Comparison of ENCODE assay signal across 14 cellular contexts in genomic region chr2:31239842-31240198, GRCh38. TPM values are rescaled to one million over a fixed set of nuclear protein-coding genes. Genes with fewer than 3 reads are reported as not detected.
DNase-seq lines count a peak whose midpoint lies in the region; ATAC-seq, FAIRE-seq and TF ChIP-seq lines count a peak whose summit lies in the region.
"Had no signal": no experiment of that assay in that cellular context is flagged by ENCODE, and none has a peak within 500 bp of the region (broad histone marks: within the 10 kb centered on the region; RNA-seq: fewer than 3 reads in every experiment).

No MANE protein-coding gene starts in this region.

- H3K9me3 ChIP-seq in HepG2 (ENCODE audit: low read length) = no peaks in the 10 kb centered on the region
- no peaks in the 10 kb centered on the region for H3K9me3 ChIP-seq in smooth muscle cell (replicated peaks; ENCODE audit: low read depth)
- no peaks in the 10 kb centered on the region for H3K9me3 ChIP-seq in Peyer's patch

- H4K20me1 ChIP-seq in HepG2 (ENCODE audit: insufficient read depth, low read length) (no peaks in the 10 kb centered on the region), smooth muscle cell (ENCODE audit: low read depth) (peaks cover 79% of the 10 kb centered on the region)

- peaks cover 2% of the 10 kb centered on the region for H3K27me3 Mint-ChIP-seq in activated CD8-positive, alpha-beta memory T cell treated with anti-CD3 and anti-CD28 coated beads, Interleukin-2, amount 10 ng/mL, durations not matched to agents 7 days and 5 days
- H3K27me3 Mint-ChIP-seq: activated naive CD4-positive, alpha-beta T cell treated with anti-CD3 and anti-CD28 coated beads, Interleukin-2, amount 50 U/mL, for 24 hours had no signal

- peak; percentile 15; the same call in 2 of the 3 replicates for ATAC-seq in HepG2
- ATAC-seq in GM18909 (IDR thresholded peaks at IDR 0.05; ENCODE audit: poor library complexity, unreplicated experiment) = no peak
- ATAC-seq in activated CD8-positive, alpha-beta memory T cell treated with anti-CD3 and anti-CD28 coated beads, Interleukin-2, amount 10 ng/mL, durations not matched to agents 7 days and 5 days = no peak

- H3K36me3 ChIP-seq in HepG2 (replicated peaks in 1 of 2; ENCODE audit: control insufficient read depth in 1 of 2, insufficient read depth in 2 of 2, low read length in 2 of 2) (no peaks in the 10 kb centered on the region), smooth muscle cell (ENCODE audit: low read depth) (no peaks in the 10 kb centered on the region), Peyer's patch (no peaks in the 10 kb centered on the region)

- in situ Hi-C loops in HepG2 (cut with HindIII; ENCODE audit: extremely low pct_ligation_motif_present, low pct_unique_long_range_greater_than_20kb) = no loop called here

- BruUV-seq in HepG2 (replicated peaks; lab: Mats Ljungman, UMichigan) = no TSS peak

- no peak overlapping the region for H3K4me2 ChIP-seq in HepG2 (ENCODE audit: low read depth, low read length)
- H3K4me2 ChIP-seq in smooth muscle cell = peak overlapping the region; percentile 20
- H3K4me2 ChIP-seq: KMS-11 had no signal

- H3K9ac ChIP-seq in HepG2 (ENCODE audit: insufficient read depth, low read depth, low read length) (no peak overlapping the region), smooth muscle cell (ENCODE audit: low read depth) (no peak overlapping the region)
- H3K9ac ChIP-seq: KMS-11 had no signal

- no peaks in the 10 kb centered on the region for H3K36me3 Mint-ChIP-seq in activated CD8-positive, alpha-beta memory T cell treated with anti-CD3 and anti-CD28 coated beads, Interleukin-2, amount 10 ng/mL, durations not matched to agents 7 days and 5 days

- H3K27ac Mint-ChIP-seq in activated CD8-positive, alpha-beta memory T cell treated with anti-CD3 and anti-CD28 coated beads, Interleukin-2, amount 10 ng/mL, durations not matched to agents 7 days and 5 days = no peak overlapping the region
- H3K27ac Mint-ChIP-seq: activated naive CD4-positive, alpha-beta T cell treated with anti-CD3 and anti-CD28 coated beads, Interleukin-2, amount 50 U/mL, for 24 hours had no signal

- peak; percentile 72 for DNase-seq in GM04504 (ENCODE audit: low read depth)
- peak; percentile 91 for DNase-seq in coronary artery (ENCODE audit: low spot score)
- no peak for DNase-seq in HepG2 (ENCODE audit: low spot score)
- peak; percentile 7 for DNase-seq in smooth muscle cell (lab: John Stamatoyannopoulos, UW; ENCODE audit: unreplicated experiment)
- no peak for DNase-seq in Peyer's patch
- no peak for DNase-seq in activated CD8-positive, alpha-beta memory T cell treated with anti-CD3 and anti-CD28 coated beads, Interleukin-2, amount 10 ng/mL, durations not matched to agents 7 days and 5 days
- no peak for DNase-seq in NCI-H2227 treated with DMSO at 0.1 percent for 48 hours (lab: John Stamatoyannopoulos, UW)
- DNase-seq: NCI-H526; stimulated activated naive CD8-positive, alpha-beta T cell treated with anti-CD3 and anti-CD28 coated beads, Interleukin-15, Interleukin-2, amounts not matched to agents 100 U/mL and 50 U/mL, for 24 hours had no signal

- WGBS in HepG2 (ENCODE audit: low lambda C conversion rate) = 36% methylated on average over 8 of the region's 14 CpGs
- WGBS in smooth muscle cell (ENCODE audit: low lambda C conversion rate) = 31% methylated on average over 14 of the region's 14 CpGs

- POLR2A ChIA-PET in HepG2 (lab: Yijun Ruan, JAX) = no interaction called here

- no peak overlapping the region for H2AFZ ChIP-seq in HepG2 (ENCODE audit: low read length)
- H2AFZ ChIP-seq in smooth muscle cell (ENCODE audit: low read depth) = no peak overlapping the region

- H3K9me3 Mint-ChIP-seq in activated CD8-positive, alpha-beta memory T cell treated with anti-CD3 and anti-CD28 coated beads, Interleukin-2, amount 10 ng/mL, durations not matched to agents 7 days and 5 days (ENCODE audit: low read depth) = no peaks in the 10 kb centered on the region
- H3K9me3 Mint-ChIP-seq: activated naive CD4-positive, alpha-beta T cell treated with anti-CD3 and anti-CD28 coated beads, Interleukin-2, amount 50 U/mL, for 24 hours had no signal

- H3K27me3 ChIP-seq in HepG2 (ENCODE audit: control insufficient read depth in 1 of 2, insufficient read depth in 2 of 2, low read length in 2 of 2) (peaks cover 0 to 19% of the 10 kb centered on the region in 2 experiments; a peak in 3 of 5 replicates), smooth muscle cell (ENCODE audit: low read depth) (no peaks in the 10 kb centered on the region), Peyer's patch (no peaks in the 10 kb centered on the region)

- H3K79me2 ChIP-seq in HepG2 (ENCODE audit: insufficient read depth, low read length) (no peaks in the 10 kb centered on the region), smooth muscle cell (ENCODE audit: low read depth) (peaks cover 22% of the 10 kb centered on the region)

- peak overlapping the region; percentile 87 to 97 for H3K27ac ChIP-seq in coronary artery
- H3K27ac ChIP-seq in HepG2 (ENCODE audit: extremely low read length, insufficient read depth, low read length) = no peak overlapping the region
- no peak overlapping the region for H3K27ac ChIP-seq in smooth muscle cell (ENCODE audit: low read depth)
- H3K27ac ChIP-seq in Peyer's patch = peak overlapping the region in 2 of 4 donors; percentile 6 to 39
- H3K27ac ChIP-seq: KMS-11 had no signal

- no peak for FAIRE-seq in HepG2 (lab: Jason Lieb, UNC)
- FAIRE-seq: D721Med, TTC549 had no signal

- H3K4me3 ChIP-seq in coronary artery = peak overlapping the region; percentile 21
- H3K4me3 ChIP-seq in HepG2 (replicated peaks in 1 of 3; ENCODE audit: insufficient read depth in 1 of 3, low read depth in 2 of 3, low read length in 3 of 3) = no peak overlapping the region
- H3K4me3 ChIP-seq in smooth muscle cell = no peak overlapping the region
- H3K4me3 ChIP-seq in Peyer's patch = no peak overlapping the region

- peaks cover 18% of the 10 kb centered on the region for H3K4me1 Mint-ChIP-seq in activated CD8-positive, alpha-beta memory T cell treated with anti-CD3 and anti-CD28 coated beads, Interleukin-2, amount 10 ng/mL, durations not matched to agents 7 days and 5 days

- CTCF ChIA-PET in HepG2 (lab: Yijun Ruan, JAX; ENCODE audit: low intra/inter-chr PET ratio, low total read pairs) = no interaction called here
- CTCF ChIA-PET in activated CD8-positive, alpha-beta memory T cell treated with anti-CD3 and anti-CD28 coated beads, Interleukin-2, amount 10 ng/mL, durations not matched to agents 7 days and 5 days (lab: Charles Lee) = no interaction called here

- H3F3A ChIP-seq in smooth muscle cell (ENCODE audit: low read depth) = peaks cover under 1% of the 10 kb centered on the region

- no peak for TF ChIP-seq CTCF in coronary artery (IDR thresholded peaks at IDR 0.05)
- no peak for TF ChIP-seq CTCF in HepG2 (CRISPR knock-in tag; IDR thresholded peaks at IDR 0.05)
- TF ChIP-seq CTCF in smooth muscle cell (IDR thresholded peaks at IDR 0.05; ENCODE audit: borderline replicate concordance, insufficient read depth, poor library complexity, severe bottlenecking) = no peak
- TF ChIP-seq CTCF in Peyer's patch (IDR thresholded peaks at IDR 0.05) = no peak

- TF ChIP-seq POLR2A in HepG2 (IDR thresholded peaks at IDR 0.05; ENCODE audit: insufficient read depth in 1 of 2, low read depth in 2 of 2, low read length in 2 of 2) = no peak
- no peak for TF ChIP-seq POLR2A in Peyer's patch (IDR thresholded peaks at IDR 0.05)

- TF ChIP-seq RAD21 in HepG2 (CRISPR knock-in tag; IDR thresholded peaks at IDR 0.05) = no peak

- H3K4me3 Mint-ChIP-seq in activated CD8-positive, alpha-beta memory T cell treated with anti-CD3 and anti-CD28 coated beads, Interleukin-2, amount 10 ng/mL, durations not matched to agents 7 days and 5 days = no peak overlapping the region
- H3K4me3 Mint-ChIP-seq: activated naive CD4-positive, alpha-beta T cell treated with anti-CD3 and anti-CD28 coated beads, Interleukin-2, amount 50 U/mL, for 24 hours had no signal

- intact Hi-C loops in HepG2 (cut with micrococcal nuclease; ENCODE audit: unreplicated experiment) = no loop called here

- H3K4me1 ChIP-seq in HepG2 (ENCODE audit: insufficient read depth, low read length) (no peaks in the 10 kb centered on the region), smooth muscle cell (ENCODE audit: low read depth) (no peaks in the 10 kb centered on the region), Peyer's patch (peaks cover 0 to 2% (median under 1%) of the 10 kb centered on the region in 4 donors)

- TF ChIP-seq EP300 in HepG2 (IDR thresholded peaks at IDR 0.05; ENCODE audit: low read depth in 2 of 2, low read length in 2 of 2) (no peak), HepG2 (CRISPR knock-in tag; IDR thresholded peaks at IDR 0.05; ENCODE audit: borderline replicate concordance) (no peak)

RNA-seq across cellular contexts. Expression of gene EHD3, which starts 5.9 kb away (rescaled TPM):
- total RNA-seq in HepG2 (2016; rRNA removed; fragmentation: Illumina TruSeq; extraction: Trizol) (0.69 and 0.70 TPM in 2 replicates), smooth muscle cell (13.8 and 19.0 TPM in 2 replicates), Peyer's patch (10 to 100 TPM in 1 of 4 donors, 1 to 10 TPM in 2, under 1 TPM in 1; 0.88 to 20.6 (median 2.1) TPM)
- 0.09 and 0.20 TPM in 2 replicates for total RNA-seq in HepG2 (2016; cell fraction: cytosol; rRNA removed; fragmentation: Illumina TruSeq; extraction: Trizol; ENCODE audit: low read depth)
- total RNA-seq in HepG2 (2016; cell fraction: insoluble cytoplasmic fraction; rRNA removed; fragmentation: Illumina TruSeq; extraction: Trizol) = 0.58 and 0.71 TPM in 2 replicates
- total RNA-seq in HepG2 (2016; cell fraction: membrane; rRNA removed; fragmentation: Illumina TruSeq; extraction: Trizol) = 0.37 and 0.52 TPM in 2 replicates
- 0.40 and 0.47 TPM in 2 replicates for total RNA-seq in HepG2 (2016; cell fraction: nucleus; rRNA removed; fragmentation: Illumina TruSeq; extraction: Trizol)
- polyA plus RNA-seq in HepG2 (2011; rRNA removed) (0.20 and 0.27 TPM in 2 replicates), smooth muscle cell (12.4 and 15.5 TPM in 2 replicates)
- 0.23 and 0.31 TPM in 2 replicates for polyA plus RNA-seq in HepG2 (2011; cell fraction: cytosol; rRNA removed)
- 0.18 and 0.23 TPM in 2 replicates for polyA plus RNA-seq in HepG2 (2011; cell fraction: nucleus; rRNA removed)
- 0.13 and 0.23 TPM in 2 replicates for polyA plus RNA-seq in HepG2 (2012)
- 0.08 and 0.10 TPM in 2 replicates for polyA plus RNA-seq in HepG2 (2016; cell fraction: cytosol; fragmentation: Illumina TruSeq; extraction: Trizol; ENCODE audit: low read depth)
- polyA plus RNA-seq in HepG2 (2016; cell fraction: insoluble cytoplasmic fraction; fragmentation: Illumina TruSeq; extraction: Trizol; ENCODE audit: low read depth) = 0.62 and 0.74 TPM in 2 replicates
- 0.17 and 0.27 TPM in 2 replicates for polyA plus RNA-seq in HepG2 (2016; cell fraction: membrane; fragmentation: Illumina TruSeq; extraction: Trizol; ENCODE audit: low read depth)
- 0.48 and 0.56 TPM in 2 replicates for polyA plus RNA-seq in HepG2 (2016; cell fraction: nucleus; fragmentation: Illumina TruSeq; extraction: Trizol; ENCODE audit: insufficient read depth, low read depth)
- 0.05 and 0.70 TPM in 2 replicates for polyA minus RNA-seq in HepG2 (2011; rRNA and poly(A)+ RNA removed; ENCODE audit: low replicate concordance)
- polyA minus RNA-seq in HepG2 (2011; cell fraction: cytosol; rRNA and poly(A)+ RNA removed) = 0.30 TPM in 1 of 2 replicates, not detected in the other
- 0.26 and 0.50 TPM in 2 replicates for polyA minus RNA-seq in HepG2 (2011; cell fraction: nucleus; rRNA and poly(A)+ RNA removed)
- total RNA-seq in activated CD8-positive, alpha-beta memory T cell treated with anti-CD3 and anti-CD28 coated beads, Interleukin-2, amount 10 ng/mL, durations not matched to agents 7 days and 5 days = 1 to 10 TPM in 1 of 2 experiments, under 1 TPM in 1; 0.41 to 1.1 TPM

RNA-seq across cellular contexts. Expression of gene CAPN14, which starts 22.5 kb away (rescaled TPM):
- total RNA-seq in HepG2 (2016; rRNA removed; fragmentation: Illumina TruSeq; extraction: Trizol) (not detected in 2 replicates), smooth muscle cell (0.13 and 0.58 TPM in 2 replicates), Peyer's patch (under 1 TPM in 1 of 4 donors, not detected in 3; 0.83 TPM)
- total RNA-seq in HepG2 (2016; cell fraction: cytosol; rRNA removed; fragmentation: Illumina TruSeq; extraction: Trizol; ENCODE audit: low read depth) = not detected in 2 replicates
- total RNA-seq in HepG2 (2016; cell fraction: insoluble cytoplasmic fraction; rRNA removed; fragmentation: Illumina TruSeq; extraction: Trizol) = not detected in 2 replicates
- not detected in 2 replicates for total RNA-seq in HepG2 (2016; cell fraction: membrane; rRNA removed; fragmentation: Illumina TruSeq; extraction: Trizol)
- total RNA-seq in HepG2 (2016; cell fraction: nucleus; rRNA removed; fragmentation: Illumina TruSeq; extraction: Trizol) = not detected in 2 replicates
- polyA plus RNA-seq in HepG2 (2011; rRNA removed) (not detected in 2 replicates), smooth muscle cell (0.27 and 0.55 TPM in 2 replicates)
- not detected in 2 replicates for polyA plus RNA-seq in HepG2 (2011; cell fraction: cytosol; rRNA removed)
- not detected in 2 replicates for polyA plus RNA-seq in HepG2 (2011; cell fraction: nucleus; rRNA removed)
- polyA plus RNA-seq in HepG2 (2012) = not detected in 2 replicates
- polyA plus RNA-seq in HepG2 (2016; cell fraction: cytosol; fragmentation: Illumina TruSeq; extraction: Trizol; ENCODE audit: low read depth) = not detected in 2 replicates
- polyA plus RNA-seq in HepG2 (2016; cell fraction: insoluble cytoplasmic fraction; fragmentation: Illumina TruSeq; extraction: Trizol; ENCODE audit: low read depth) = not detected in 2 replicates
- not detected in 2 replicates for polyA plus RNA-seq in HepG2 (2016; cell fraction: membrane; fragmentation: Illumina TruSeq; extraction: Trizol; ENCODE audit: low read depth)
- not detected in 2 replicates for polyA plus RNA-seq in HepG2 (2016; cell fraction: nucleus; fragmentation: Illumina TruSeq; extraction: Trizol; ENCODE audit: insufficient read depth, low read depth)
- polyA minus RNA-seq in HepG2 (2011; rRNA and poly(A)+ RNA removed; ENCODE audit: low replicate concordance) = not detected in 2 replicates
- polyA minus RNA-seq in HepG2 (2011; cell fraction: cytosol; rRNA and poly(A)+ RNA removed) = not detected in 2 replicates
- not detected in 2 replicates for polyA minus RNA-seq in HepG2 (2011; cell fraction: nucleus; rRNA and poly(A)+ RNA removed)
- under 1 TPM; 0.26 to 0.33 TPM for total RNA-seq in activated CD8-positive, alpha-beta memory T cell treated with anti-CD3 and anti-CD28 coated beads, Interleukin-2, amount 10 ng/mL, durations not matched to agents 7 days and 5 days

Comparison
In these comparisons a context has a peak if more than half of its experiments do, and no peak if none do; other contexts are left out.
1. DNase-seq: peak in GM04504 (single experiment), coronary artery (single experiment) and smooth muscle cell (single experiment); none in HepG2 (single experiment), Peyer's patch (0 of 3), activated CD8-positive, alpha-beta memory T cell treated with anti-CD3 and anti-CD28 coated beads, Interleukin-2, amount 10 ng/mL, durations not matched to agents 7 days and 5 days (single experiment) and NCI-H2227 treated with DMSO at 0.1 percent for 48 hours (single experiment).
2. H3K27ac ChIP-seq: peak in coronary artery (2 of 2); none in HepG2 (single experiment) and smooth muscle cell (single experiment).